ENCODE assay signal across 10 cellular contexts in the genomic region with DNA sequence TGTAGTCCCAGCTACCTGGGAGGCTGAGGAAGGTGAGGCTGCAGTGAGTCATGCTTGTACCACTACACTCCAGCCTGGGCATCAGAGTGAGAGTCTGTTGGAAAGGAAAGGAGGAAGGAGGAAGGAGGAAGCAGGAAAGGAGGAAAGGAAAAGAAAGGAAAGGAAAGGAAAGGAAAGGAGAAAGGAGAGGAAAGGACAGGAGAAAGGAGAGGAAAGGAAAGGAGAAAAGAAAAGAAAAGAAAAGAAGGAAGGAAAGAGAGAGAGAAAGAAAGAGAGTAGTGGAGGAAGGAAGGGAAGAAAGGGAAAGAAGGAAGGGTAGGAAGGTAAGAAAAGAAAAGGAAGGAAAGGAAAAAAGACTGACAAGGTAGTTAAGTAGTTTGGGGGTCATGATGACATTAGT.
"Had no signal": no experiment of that assay in that cellular context is flagged by ENCODE, and none has a peak within 500 bp of the region (broad histone marks: within the 10 kb centered on the region; RNA-seq: fewer than 3 reads in every experiment).

No MANE protein-coding gene starts in this region.

- DNase-seq: H9, HCEC 1CT, HFFc6, IMR-90, KBM-7 had no signal

- H2AFZ ChIP-seq: GM23338 had no signal

- H3K4me1 Mint-ChIP-seq: GM23338 had no signal

- FAIRE-seq: H1, H54, HTR-8/SVneo had no signal

- H3K27ac ChIP-seq: KMS-11 had no signal

- H3K4me3 Mint-ChIP-seq: GM23338, H9, HFFc6 had no signal

- H3K4me3 ChIP-seq: GM23338 had no signal

- H3K27ac Mint-ChIP-seq: GM23338, HFFc6 had no signal

- H3K9me3 Mint-ChIP-seq: GM23338, H9, HFFc6 had no signal

- H3K4me2 ChIP-seq: GM23338, KMS-11 had no signal

- H3K9ac ChIP-seq: KMS-11 had no signal

- ATAC-seq: GM23338 had no signal
